Comparison of ENCODE assay signal across 2 cellular contexts in the genomic region with DNA sequence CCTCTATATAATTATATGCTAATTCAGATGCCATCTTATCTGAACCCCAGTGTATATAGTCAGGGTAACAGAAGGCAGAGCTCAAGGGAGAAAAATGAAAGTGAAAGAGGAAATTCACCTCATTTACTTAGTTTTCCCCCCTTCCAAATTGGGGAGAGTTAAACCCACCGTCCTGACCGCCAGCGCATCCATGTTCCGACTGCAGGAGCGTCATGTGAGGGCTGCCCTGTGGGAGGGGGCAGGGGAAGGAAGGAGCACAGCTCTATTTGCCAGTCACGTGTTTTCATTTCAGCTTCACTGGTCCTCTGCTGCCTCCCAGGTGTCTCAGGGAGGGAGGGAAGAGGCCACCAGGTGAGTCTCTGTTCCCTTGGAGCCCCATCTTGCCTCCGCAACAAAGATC.
TF ChIP-seq lines count a peak whose summit lies in the region.

No MANE protein-coding gene starts in this region.

TF ChIP-seq in K562, 482 proteins besides CTCF, POLR2A, EP300 and RAD21:
- TF ChIP-seq HNRNPL (IDR thresholded peaks at IDR 0.05; ENCODE audit: low read depth, low read length) (no peak), USF2 (CRISPR knock-in tag; IDR thresholded peaks at IDR 0.05) (0 out of 2 replicates have a peak, but pooled peaks have one; percentile 5), ZBTB33 (CRISPR knock-in tag; IDR thresholded peaks at IDR 0.05) (peak; percentile 76)

TF ChIP-seq in SK-N-SH treated with all-trans-retinoic acid at 6 μM for 48 hours, 23 proteins besides CTCF, POLR2A, EP300 and RAD21 (continued from another document):
- TF ChIP-seq ZNF565 (CRISPR knock-in tag; conservative IDR thresholded peaks at IDR 0.05; ENCODE audit: low read depth): no peak
- no peak for TF ChIP-seq ZFP3 (CRISPR knock-in tag; IDR thresholded peaks at IDR 0.05)
- no peak for TF ChIP-seq ESRRG (CRISPR knock-in tag; IDR thresholded peaks at IDR 0.05)
